ENCODE assay signal across 17 cellular contexts in the genomic region with DNA sequence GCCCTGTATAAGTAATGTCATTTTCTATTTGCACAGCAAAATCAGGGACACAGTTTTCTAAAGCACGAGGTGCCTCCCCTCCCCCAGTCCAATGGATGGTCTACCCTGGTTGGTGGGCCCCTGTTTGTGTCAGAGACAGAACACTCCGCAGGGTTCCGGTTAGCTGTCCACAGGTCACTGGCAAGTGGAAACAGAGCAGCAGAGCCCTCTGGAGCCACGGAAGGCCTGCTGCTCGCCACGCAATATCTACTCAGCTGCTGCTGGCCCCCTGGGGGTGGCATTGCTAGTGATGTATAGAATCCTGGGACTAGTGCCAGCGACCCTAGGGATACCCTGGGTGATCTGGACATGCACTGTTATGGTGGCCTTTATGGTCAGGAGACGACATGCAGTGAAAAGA. TPM values are rescaled to one million over a fixed set of nuclear protein-coding genes. Genes with fewer than 3 reads are reported as not detected.
"Had no signal": no experiment of that assay in that cellular context is flagged by ENCODE, and none has a peak within 500 bp of the region (broad histone marks: within the 10 kb centered on the region; RNA-seq: fewer than 3 reads in every experiment).

No MANE protein-coding gene starts in this region.

- ATAC-seq: activated CD4-positive, alpha-beta T cell treated with anti-CD3 and anti-CD28 coated beads for 36 hours; sciatic nerve; stimulated activated memory B cell treated with anti-CD40 and anti-IgM and Interleukin-4, amounts not matched to agents 10 μg/mL and 1 μg/mL and 100 μg/mL, for 72 hours; WTC11 had no signal

- H3K27me3 Mint-ChIP-seq: activated naive CD4-positive, alpha-beta T cell treated with anti-CD3 and anti-CD28 coated beads, Interleukin-2, amount 50 U/mL, for 24 hours; stimulated activated memory B cell treated with anti-CD40 and anti-IgM and Interleukin-4, amounts not matched to agents 10 μg/mL and 1 μg/mL and 100 μg/mL, for 72 hours; type B pancreatic cell had no signal

- H3K36me3 Mint-ChIP-seq: activated naive CD4-positive, alpha-beta T cell treated with anti-CD3 and anti-CD28 coated beads, Interleukin-2, amount 50 U/mL, for 24 hours; stimulated activated memory B cell treated with anti-CD40 and anti-IgM and Interleukin-4, amounts not matched to agents 10 μg/mL and 1 μg/mL and 100 μg/mL, for 72 hours; WTC11 had no signal

- H3K9me3 Mint-ChIP-seq: activated naive CD4-positive, alpha-beta T cell treated with anti-CD3 and anti-CD28 coated beads, Interleukin-2, amount 50 U/mL, for 24 hours; stimulated activated memory B cell treated with anti-CD40 and anti-IgM and Interleukin-4, amounts not matched to agents 10 μg/mL and 1 μg/mL and 100 μg/mL, for 72 hours had no signal

- H3K27ac ChIP-seq: ascending aorta, parathyroid adenoma, testis had no signal

- H3K4me3 Mint-ChIP-seq: activated CD4-positive, alpha-beta T cell treated with anti-CD3 and anti-CD28 coated beads for 36 hours; activated naive CD4-positive, alpha-beta T cell treated with anti-CD3 and anti-CD28 coated beads, Interleukin-2, amount 50 U/mL, for 24 hours; stimulated activated memory B cell treated with anti-CD40 and anti-IgM and Interleukin-4, amounts not matched to agents 10 μg/mL and 1 μg/mL and 100 μg/mL, for 72 hours; type B pancreatic cell; WTC11 had no signal

- H3K4me1 Mint-ChIP-seq: activated CD4-positive, alpha-beta T cell treated with anti-CD3 and anti-CD28 coated beads for 36 hours; activated naive CD4-positive, alpha-beta T cell treated with anti-CD3 and anti-CD28 coated beads, Interleukin-2, amount 50 U/mL, for 24 hours; WTC11 had no signal

- H3K27ac Mint-ChIP-seq: activated CD4-positive, alpha-beta T cell treated with anti-CD3 and anti-CD28 coated beads for 36 hours; activated naive CD4-positive, alpha-beta T cell treated with anti-CD3 and anti-CD28 coated beads, Interleukin-2, amount 50 U/mL, for 24 hours; stimulated activated memory B cell treated with anti-CD40 and anti-IgM and Interleukin-4, amounts not matched to agents 10 μg/mL and 1 μg/mL and 100 μg/mL, for 72 hours; type B pancreatic cell; WTC11 had no signal

- DNase-seq: activated CD4-positive, alpha-beta T cell treated with anti-CD3 and anti-CD28 coated beads for 36 hours; activated CD4-positive, alpha-beta T cell treated with anti-CD3 and anti-CD28 coated beads, Interleukin-2, amount 50 U/mL, for 48 hours; activated gamma-delta T cell; cerebellar nuclear complex; effector CD4-positive, alpha-beta T cell; hypothalamus; islet precursor cell; stimulated activated CD4-positive, alpha-beta T cell treated with anti-CD3 and anti-CD28 coated beads, Interleukin-4, amount 100 ng/mL, for 4 hours; testis had no signal

RNA-seq across cellular contexts. Expression of gene RIN2, which starts 50.4 kb away (rescaled TPM):
- total RNA-seq: activated CD4-positive, alpha-beta T cell treated with anti-CD3 and anti-CD28 coated beads for 36 hours; T-helper 2 cell treated with Interferon-gamma antibody and Interleukin-4, amounts not matched to agents 100 ng/mL and 5 ng/mL, for 36 hours had no signal
